Comparison of ENCODE assay signal across 1 cellular context in the genomic region with DNA sequence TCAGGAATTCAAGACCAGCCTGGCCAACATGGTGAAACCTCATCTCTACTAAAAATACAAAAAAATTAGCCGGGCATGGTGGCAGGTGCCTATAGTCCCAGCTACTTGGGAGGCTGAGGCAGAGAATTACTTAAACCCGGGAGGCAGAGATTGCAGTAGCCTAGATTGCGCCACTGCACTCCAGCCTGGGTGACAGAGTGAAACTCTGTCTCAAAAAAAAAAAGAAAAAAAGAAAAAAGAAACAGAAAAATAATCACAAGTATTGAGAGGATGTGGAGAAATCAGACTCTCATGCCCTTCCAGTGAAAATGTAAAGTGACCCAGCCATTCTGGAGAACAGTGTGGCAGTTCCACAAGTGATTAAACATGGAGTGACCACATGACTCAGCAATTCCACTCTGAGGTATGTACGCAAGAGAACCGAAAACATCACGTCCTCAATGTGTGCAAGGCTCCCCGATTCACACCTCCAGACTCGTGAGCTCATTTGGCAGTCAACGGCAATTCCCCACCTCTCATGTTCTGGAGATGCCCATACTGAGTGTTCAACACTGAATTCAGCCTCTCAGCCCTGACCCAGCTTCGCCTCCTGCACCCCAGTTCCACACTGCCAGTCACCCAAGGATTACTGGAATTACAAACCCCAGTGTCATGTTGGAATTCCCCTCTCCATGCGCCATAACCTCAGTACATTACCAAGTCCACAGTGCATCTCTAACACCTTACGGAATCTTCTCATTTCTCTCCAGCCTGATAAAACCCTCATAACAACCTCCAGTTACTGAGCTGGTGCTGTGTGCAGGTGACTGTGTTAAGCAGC.
TF ChIP-seq lines count a peak whose summit lies in the region.

No MANE protein-coding gene starts in this region.

TF ChIP-seq in K562, 482 proteins besides CTCF, POLR2A, EP300 and RAD21 (continued from another document and continues in another):
- TF ChIP-seq MYNN (IDR thresholded peaks at IDR 0.05) (no peak), MYNN (CRISPR knock-in tag; IDR thresholded peaks at IDR 0.05) (no peak), ARID1B (IDR thresholded peaks at IDR 0.05) (peak; percentile 47; the same call in 1 of the 2 replicates), DPF2 (IDR thresholded peaks at IDR 0.05) (peak; percentile 66; the same call in 1 of the 2 replicates), SMARCA4 (IDR thresholded peaks at IDR 0.05) (peak; percentile 75), ZNF217 (CRISPR knock-in tag; IDR thresholded peaks at IDR 0.05) (no peak), RHOXF2B (CRISPR knock-in tag; conservative IDR thresholded peaks at IDR 0.05) (no peak), FOSL1 (tag; conservative IDR thresholded peaks at IDR 0.05) (peak; percentile 43; the same call in 1 of the 2 replicates), MCM3 (IDR thresholded peaks at IDR 0.05) (no peak), HNRNPLL (IDR thresholded peaks at IDR 0.05; ENCODE audit: low read depth, low read length, poor library complexity, severe bottlenecking) (no peak), NFE2L1 (tag; IDR thresholded peaks at IDR 0.05; ENCODE audit: borderline replicate concordance, low read depth) (peak; percentile 94), MAFG (tag; conservative IDR thresholded peaks at IDR 0.05) (peak; percentile 99), HDAC2 (IDR thresholded peaks at IDR 0.05) (0 out of 2 replicates have a peak, but pooled peaks have one; percentile 36), MAFF (IDR thresholded peaks at IDR 0.05; ENCODE audit: low read length) (peak; percentile 90), CEBPG (CRISPR knock-in tag; IDR thresholded peaks at IDR 0.05) (no peak), CEBPG (tag; conservative IDR thresholded peaks at IDR 0.05 in 1 of 2, IDR thresholded peaks at IDR 0.05 in 1 of 2) (peak in 1 of 2 experiments; percentile 76; a peak in 2 of 4 replicates), MTA1 (IDR thresholded peaks at IDR 0.05; ENCODE audit: borderline replicate concordance) (peak; percentile 26; the same call in 1 of the 2 replicates), BHLHE40 (IDR thresholded peaks at IDR 0.05; ENCODE audit: low read length) (peak; percentile 60), CEBPB (tag; IDR thresholded peaks at IDR 0.05) (peak; percentile 85)
- TF ChIP-seq, protein P1, sequence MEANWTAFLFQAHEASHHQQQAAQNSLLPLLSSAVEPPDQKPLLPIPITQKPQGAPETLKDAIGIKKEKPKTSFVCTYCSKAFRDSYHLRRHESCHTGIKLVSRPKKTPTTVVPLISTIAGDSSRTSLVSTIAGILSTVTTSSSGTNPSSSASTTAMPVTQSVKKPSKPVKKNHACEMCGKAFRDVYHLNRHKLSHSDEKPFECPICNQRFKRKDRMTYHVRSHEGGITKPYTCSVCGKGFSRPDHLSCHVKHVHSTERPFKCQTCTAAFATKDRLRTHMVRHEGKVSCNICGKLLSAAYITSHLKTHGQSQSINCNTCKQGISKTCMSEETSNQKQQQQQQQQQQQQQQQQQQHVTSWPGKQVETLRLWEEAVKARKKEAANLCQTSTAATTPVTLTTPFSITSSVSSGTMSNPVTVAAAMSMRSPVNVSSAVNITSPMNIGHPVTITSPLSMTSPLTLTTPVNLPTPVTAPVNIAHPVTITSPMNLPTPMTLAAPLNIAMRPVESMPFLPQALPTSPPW (CRISPR knock-in tag; IDR thresholded peaks at IDR 0.05), result no peak
- TF ChIP-seq, protein P2, sequence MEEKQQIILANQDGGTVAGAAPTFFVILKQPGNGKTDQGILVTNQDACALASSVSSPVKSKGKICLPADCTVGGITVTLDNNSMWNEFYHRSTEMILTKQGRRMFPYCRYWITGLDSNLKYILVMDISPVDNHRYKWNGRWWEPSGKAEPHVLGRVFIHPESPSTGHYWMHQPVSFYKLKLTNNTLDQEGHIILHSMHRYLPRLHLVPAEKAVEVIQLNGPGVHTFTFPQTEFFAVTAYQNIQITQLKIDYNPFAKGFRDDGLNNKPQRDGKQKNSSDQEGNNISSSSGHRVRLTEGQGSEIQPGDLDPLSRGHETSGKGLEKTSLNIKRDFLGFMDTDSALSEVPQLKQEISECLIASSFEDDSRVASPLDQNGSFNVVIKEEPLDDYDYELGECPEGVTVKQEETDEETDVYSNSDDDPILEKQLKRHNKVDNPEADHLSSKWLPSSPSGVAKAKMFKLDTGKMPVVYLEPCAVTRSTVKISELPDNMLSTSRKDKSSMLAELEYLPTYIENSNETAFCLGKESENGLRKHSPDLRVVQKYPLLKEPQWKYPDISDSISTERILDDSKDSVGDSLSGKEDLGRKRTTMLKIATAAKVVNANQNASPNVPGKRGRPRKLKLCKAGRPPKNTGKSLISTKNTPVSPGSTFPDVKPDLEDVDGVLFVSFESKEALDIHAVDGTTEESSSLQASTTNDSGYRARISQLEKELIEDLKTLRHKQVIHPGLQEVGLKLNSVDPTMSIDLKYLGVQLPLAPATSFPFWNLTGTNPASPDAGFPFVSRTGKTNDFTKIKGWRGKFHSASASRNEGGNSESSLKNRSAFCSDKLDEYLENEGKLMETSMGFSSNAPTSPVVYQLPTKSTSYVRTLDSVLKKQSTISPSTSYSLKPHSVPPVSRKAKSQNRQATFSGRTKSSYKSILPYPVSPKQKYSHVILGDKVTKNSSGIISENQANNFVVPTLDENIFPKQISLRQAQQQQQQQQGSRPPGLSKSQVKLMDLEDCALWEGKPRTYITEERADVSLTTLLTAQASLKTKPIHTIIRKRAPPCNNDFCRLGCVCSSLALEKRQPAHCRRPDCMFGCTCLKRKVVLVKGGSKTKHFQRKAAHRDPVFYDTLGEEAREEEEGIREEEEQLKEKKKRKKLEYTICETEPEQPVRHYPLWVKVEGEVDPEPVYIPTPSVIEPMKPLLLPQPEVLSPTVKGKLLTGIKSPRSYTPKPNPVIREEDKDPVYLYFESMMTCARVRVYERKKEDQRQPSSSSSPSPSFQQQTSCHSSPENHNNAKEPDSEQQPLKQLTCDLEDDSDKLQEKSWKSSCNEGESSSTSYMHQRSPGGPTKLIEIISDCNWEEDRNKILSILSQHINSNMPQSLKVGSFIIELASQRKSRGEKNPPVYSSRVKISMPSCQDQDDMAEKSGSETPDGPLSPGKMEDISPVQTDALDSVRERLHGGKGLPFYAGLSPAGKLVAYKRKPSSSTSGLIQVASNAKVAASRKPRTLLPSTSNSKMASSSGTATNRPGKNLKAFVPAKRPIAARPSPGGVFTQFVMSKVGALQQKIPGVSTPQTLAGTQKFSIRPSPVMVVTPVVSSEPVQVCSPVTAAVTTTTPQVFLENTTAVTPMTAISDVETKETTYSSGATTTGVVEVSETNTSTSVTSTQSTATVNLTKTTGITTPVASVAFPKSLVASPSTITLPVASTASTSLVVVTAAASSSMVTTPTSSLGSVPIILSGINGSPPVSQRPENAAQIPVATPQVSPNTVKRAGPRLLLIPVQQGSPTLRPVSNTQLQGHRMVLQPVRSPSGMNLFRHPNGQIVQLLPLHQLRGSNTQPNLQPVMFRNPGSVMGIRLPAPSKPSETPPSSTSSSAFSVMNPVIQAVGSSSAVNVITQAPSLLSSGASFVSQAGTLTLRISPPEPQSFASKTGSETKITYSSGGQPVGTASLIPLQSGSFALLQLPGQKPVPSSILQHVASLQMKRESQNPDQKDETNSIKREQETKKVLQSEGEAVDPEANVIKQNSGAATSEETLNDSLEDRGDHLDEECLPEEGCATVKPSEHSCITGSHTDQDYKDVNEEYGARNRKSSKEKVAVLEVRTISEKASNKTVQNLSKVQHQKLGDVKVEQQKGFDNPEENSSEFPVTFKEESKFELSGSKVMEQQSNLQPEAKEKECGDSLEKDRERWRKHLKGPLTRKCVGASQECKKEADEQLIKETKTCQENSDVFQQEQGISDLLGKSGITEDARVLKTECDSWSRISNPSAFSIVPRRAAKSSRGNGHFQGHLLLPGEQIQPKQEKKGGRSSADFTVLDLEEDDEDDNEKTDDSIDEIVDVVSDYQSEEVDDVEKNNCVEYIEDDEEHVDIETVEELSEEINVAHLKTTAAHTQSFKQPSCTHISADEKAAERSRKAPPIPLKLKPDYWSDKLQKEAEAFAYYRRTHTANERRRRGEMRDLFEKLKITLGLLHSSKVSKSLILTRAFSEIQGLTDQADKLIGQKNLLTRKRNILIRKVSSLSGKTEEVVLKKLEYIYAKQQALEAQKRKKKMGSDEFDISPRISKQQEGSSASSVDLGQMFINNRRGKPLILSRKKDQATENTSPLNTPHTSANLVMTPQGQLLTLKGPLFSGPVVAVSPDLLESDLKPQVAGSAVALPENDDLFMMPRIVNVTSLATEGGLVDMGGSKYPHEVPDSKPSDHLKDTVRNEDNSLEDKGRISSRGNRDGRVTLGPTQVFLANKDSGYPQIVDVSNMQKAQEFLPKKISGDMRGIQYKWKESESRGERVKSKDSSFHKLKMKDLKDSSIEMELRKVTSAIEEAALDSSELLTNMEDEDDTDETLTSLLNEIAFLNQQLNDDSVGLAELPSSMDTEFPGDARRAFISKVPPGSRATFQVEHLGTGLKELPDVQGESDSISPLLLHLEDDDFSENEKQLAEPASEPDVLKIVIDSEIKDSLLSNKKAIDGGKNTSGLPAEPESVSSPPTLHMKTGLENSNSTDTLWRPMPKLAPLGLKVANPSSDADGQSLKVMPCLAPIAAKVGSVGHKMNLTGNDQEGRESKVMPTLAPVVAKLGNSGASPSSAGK (IDR thresholded peaks at IDR 0.05), result peak; percentile 57; the same call in 1 of the 2 replicates
- TF ChIP-seq, protein P3, sequence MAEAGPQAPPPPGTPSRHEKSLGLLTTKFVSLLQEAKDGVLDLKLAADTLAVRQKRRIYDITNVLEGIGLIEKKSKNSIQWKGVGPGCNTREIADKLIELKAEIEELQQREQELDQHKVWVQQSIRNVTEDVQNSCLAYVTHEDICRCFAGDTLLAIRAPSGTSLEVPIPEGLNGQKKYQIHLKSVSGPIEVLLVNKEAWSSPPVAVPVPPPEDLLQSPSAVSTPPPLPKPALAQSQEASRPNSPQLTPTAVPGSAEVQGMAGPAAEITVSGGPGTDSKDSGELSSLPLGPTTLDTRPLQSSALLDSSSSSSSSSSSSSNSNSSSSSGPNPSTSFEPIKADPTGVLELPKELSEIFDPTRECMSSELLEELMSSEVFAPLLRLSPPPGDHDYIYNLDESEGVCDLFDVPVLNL (CRISPR knock-in tag; IDR thresholded peaks at IDR 0.05; ENCODE audit: low read depth), result no peak
- TF ChIP-seq, protein P4, sequence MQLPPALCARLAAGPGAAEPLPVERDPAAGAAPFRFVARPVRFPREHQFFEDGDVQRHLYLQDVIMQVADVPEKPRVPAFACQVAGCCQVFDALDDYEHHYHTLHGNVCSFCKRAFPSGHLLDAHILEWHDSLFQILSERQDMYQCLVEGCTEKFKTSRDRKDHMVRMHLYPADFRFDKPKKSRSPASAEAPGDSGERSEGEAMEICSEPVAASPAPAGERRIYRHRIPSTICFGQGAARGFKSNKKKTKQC (CRISPR knock-in tag; IDR thresholded peaks at IDR 0.05), result no peak
- TF ChIP-seq, protein P5, sequence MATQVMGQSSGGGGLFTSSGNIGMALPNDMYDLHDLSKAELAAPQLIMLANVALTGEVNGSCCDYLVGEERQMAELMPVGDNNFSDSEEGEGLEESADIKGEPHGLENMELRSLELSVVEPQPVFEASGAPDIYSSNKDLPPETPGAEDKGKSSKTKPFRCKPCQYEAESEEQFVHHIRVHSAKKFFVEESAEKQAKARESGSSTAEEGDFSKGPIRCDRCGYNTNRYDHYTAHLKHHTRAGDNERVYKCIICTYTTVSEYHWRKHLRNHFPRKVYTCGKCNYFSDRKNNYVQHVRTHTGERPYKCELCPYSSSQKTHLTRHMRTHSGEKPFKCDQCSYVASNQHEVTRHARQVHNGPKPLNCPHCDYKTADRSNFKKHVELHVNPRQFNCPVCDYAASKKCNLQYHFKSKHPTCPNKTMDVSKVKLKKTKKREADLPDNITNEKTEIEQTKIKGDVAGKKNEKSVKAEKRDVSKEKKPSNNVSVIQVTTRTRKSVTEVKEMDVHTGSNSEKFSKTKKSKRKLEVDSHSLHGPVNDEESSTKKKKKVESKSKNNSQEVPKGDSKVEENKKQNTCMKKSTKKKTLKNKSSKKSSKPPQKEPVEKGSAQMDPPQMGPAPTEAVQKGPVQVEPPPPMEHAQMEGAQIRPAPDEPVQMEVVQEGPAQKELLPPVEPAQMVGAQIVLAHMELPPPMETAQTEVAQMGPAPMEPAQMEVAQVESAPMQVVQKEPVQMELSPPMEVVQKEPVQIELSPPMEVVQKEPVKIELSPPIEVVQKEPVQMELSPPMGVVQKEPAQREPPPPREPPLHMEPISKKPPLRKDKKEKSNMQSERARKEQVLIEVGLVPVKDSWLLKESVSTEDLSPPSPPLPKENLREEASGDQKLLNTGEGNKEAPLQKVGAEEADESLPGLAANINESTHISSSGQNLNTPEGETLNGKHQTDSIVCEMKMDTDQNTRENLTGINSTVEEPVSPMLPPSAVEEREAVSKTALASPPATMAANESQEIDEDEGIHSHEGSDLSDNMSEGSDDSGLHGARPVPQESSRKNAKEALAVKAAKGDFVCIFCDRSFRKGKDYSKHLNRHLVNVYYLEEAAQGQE (CRISPR knock-in tag; IDR thresholded peaks at IDR 0.05; ENCODE audit: low read depth), result no peak
- TF ChIP-seq, protein P6, sequence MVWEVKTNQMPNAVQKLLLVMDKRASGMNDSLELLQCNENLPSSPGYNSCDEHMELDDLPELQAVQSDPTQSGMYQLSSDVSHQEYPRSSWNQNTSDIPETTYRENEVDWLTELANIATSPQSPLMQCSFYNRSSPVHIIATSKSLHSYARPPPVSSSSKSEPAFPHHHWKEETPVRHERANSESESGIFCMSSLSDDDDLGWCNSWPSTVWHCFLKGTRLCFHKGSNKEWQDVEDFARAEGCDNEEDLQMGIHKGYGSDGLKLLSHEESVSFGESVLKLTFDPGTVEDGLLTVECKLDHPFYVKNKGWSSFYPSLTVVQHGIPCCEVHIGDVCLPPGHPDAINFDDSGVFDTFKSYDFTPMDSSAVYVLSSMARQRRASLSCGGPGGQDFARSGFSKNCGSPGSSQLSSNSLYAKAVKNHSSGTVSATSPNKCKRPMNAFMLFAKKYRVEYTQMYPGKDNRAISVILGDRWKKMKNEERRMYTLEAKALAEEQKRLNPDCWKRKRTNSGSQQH (CRISPR knock-in tag; IDR thresholded peaks at IDR 0.05), result no peak
- TF ChIP-seq, protein P7, sequence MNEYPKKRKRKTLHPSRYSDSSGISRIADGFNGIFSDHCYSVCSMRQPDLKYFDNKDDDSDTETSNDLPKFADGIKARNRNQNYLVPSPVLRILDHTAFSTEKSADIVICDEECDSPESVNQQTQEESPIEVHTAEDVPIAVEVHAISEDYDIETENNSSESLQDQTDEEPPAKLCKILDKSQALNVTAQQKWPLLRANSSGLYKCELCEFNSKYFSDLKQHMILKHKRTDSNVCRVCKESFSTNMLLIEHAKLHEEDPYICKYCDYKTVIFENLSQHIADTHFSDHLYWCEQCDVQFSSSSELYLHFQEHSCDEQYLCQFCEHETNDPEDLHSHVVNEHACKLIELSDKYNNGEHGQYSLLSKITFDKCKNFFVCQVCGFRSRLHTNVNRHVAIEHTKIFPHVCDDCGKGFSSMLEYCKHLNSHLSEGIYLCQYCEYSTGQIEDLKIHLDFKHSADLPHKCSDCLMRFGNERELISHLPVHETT (CRISPR knock-in tag; conservative IDR thresholded peaks at IDR 0.05 in 1 of 2, IDR thresholded peaks at IDR 0.05 in 1 of 2), result 0 out of 4 replicates have a peak, but pooled peaks of 1 of the 2 experiments have one; percentile 50
